In genomic region chr22:42643632-42644421, GRCh38 we compare ENCODE assay signal across 10 cellular contexts. TPM values are rescaled to one million over a fixed set of nuclear protein-coding genes. Genes with fewer than 3 reads are reported as not detected.
DNase-seq lines count a peak whose midpoint lies in the region; ATAC-seq and TF ChIP-seq lines count a peak whose summit lies in the region.
"Had no signal": no experiment of that assay in that cellular context is flagged by ENCODE, and none has a peak within 500 bp of the region (broad histone marks: within the 10 kb centered on the region; RNA-seq: fewer than 3 reads in every experiment).

No MANE protein-coding gene starts in this region.

- peak overlapping the region; percentile 94 for H3K27ac ChIP-seq in left ventricle myocardium inferior (replicated peaks)
- H3K27ac ChIP-seq in endodermal cell (ENCODE audit: low read depth, low read length) = no peak overlapping the region
- peak overlapping the region; percentile 81 to 96 for H3K27ac ChIP-seq in uterus

- H3K4me1 ChIP-seq in left ventricle myocardium inferior (peaks cover 100% of the 10 kb centered on the region), endodermal cell (ENCODE audit: control insufficient read depth, insufficient read depth, low read length) (peaks cover 5% of the 10 kb centered on the region), uterus (peaks cover 12 to 35% of the 10 kb centered on the region in 2 donors)

- H3K9ac ChIP-seq in endodermal cell (ENCODE audit: extremely low read depth, low read length, poor library complexity, severe bottlenecking) = no peak overlapping the region

- H3K4me3 Mint-ChIP-seq in endodermal cell (no peak overlapping the region), osteocyte (ENCODE audit: unreplicated experiment) (peak overlapping the region; percentile 63)
- H3K4me3 Mint-ChIP-seq: stimulated activated naive CD8-positive, alpha-beta T cell treated with anti-CD3 and anti-CD28 coated beads, Interleukin-15, amount 100 ng/mL, for 72 hours had no signal

- DNase-seq in left ventricle myocardium inferior (no peak), Right ventricle myocardium superior (no peak), endodermal cell (no peak), osteocyte (ENCODE audit: extremely low spot score, unreplicated experiment) (no peak), uterus (no peak), NCI-H345 (lab: John Stamatoyannopoulos, UW) (no peak), GM03348 (ENCODE audit: low spot score) (no peak)
- DNase-seq: NCI-H510A treated with DMSO at 0.1 percent for 48 hours; stimulated activated naive CD8-positive, alpha-beta T cell treated with anti-CD3 and anti-CD28 coated beads, Interleukin-15, amount 100 ng/mL, for 72 hours had no signal

- H3K36me3 Mint-ChIP-seq in endodermal cell (ENCODE audit: low read depth) (no peaks in the 10 kb centered on the region), osteocyte (ENCODE audit: unreplicated experiment) (peaks cover 4% of the 10 kb centered on the region)

- no peak for ATAC-seq in Right ventricle myocardium superior (ENCODE audit: poor library complexity)
- ATAC-seq in GM19035 (IDR thresholded peaks at IDR 0.05; ENCODE audit: unreplicated experiment) = no peak
- ATAC-seq: stimulated activated naive CD8-positive, alpha-beta T cell treated with anti-CD3 and anti-CD28 coated beads, Interleukin-15, amount 100 ng/mL, for 72 hours had no signal

- intact Hi-C loops in left ventricle myocardium inferior (cut with micrococcal nuclease) = no loop called here
- intact Hi-C loops in Right ventricle myocardium superior (cut with DNase I) = no loop called here
- intact Hi-C loops in uterus (cut with DNase I; ENCODE audit: low total_unique reads) = no loop called here

- peak overlapping the region; percentile 0 for H3K27ac Mint-ChIP-seq in endodermal cell
- peak overlapping the region; percentile 96 for H3K27ac Mint-ChIP-seq in osteocyte (ENCODE audit: unreplicated experiment)

- H3K4me3 ChIP-seq in left ventricle myocardium inferior = peak overlapping the region; percentile 78
- no peak overlapping the region for H3K4me3 ChIP-seq in endodermal cell (ENCODE audit: low read length)
- H3K4me3 ChIP-seq in uterus = no peak overlapping the region

- WGBS in endodermal cell (ENCODE audit: insufficient coverage in 1 of 2, insufficient read length in 1 of 2), 2 experiments = 93 to 94% methylated on average over 5 to 12 of the region's 14 CpGs

- no peaks in the 10 kb centered on the region for H3K27me3 Mint-ChIP-seq in endodermal cell (ENCODE audit: insufficient read depth)
- no peaks in the 10 kb centered on the region for H3K27me3 Mint-ChIP-seq in osteocyte (ENCODE audit: unreplicated experiment)
- H3K27me3 Mint-ChIP-seq: stimulated activated naive CD8-positive, alpha-beta T cell treated with anti-CD3 and anti-CD28 coated beads, Interleukin-15, amount 100 ng/mL, for 72 hours had no signal

- H3K9me3 Mint-ChIP-seq in endodermal cell (no peaks in the 10 kb centered on the region), osteocyte (ENCODE audit: unreplicated experiment) (no peaks in the 10 kb centered on the region)
- H3K9me3 Mint-ChIP-seq: stimulated activated naive CD8-positive, alpha-beta T cell treated with anti-CD3 and anti-CD28 coated beads, Interleukin-15, amount 100 ng/mL, for 72 hours had no signal

- no peaks in the 10 kb centered on the region for H3K27me3 ChIP-seq in left ventricle myocardium inferior (ENCODE audit: low read depth)
- H3K27me3 ChIP-seq in endodermal cell (ENCODE audit: control insufficient read depth, insufficient read depth, low read length, poor library complexity, severe bottlenecking) = no peaks in the 10 kb centered on the region
- H3K27me3 ChIP-seq in uterus = no peaks in the 10 kb centered on the region

- H3K36me3 ChIP-seq in left ventricle myocardium inferior (no peaks in the 10 kb centered on the region), endodermal cell (ENCODE audit: control insufficient read depth, insufficient read depth, low read length) (no peaks in the 10 kb centered on the region), uterus (no peaks in the 10 kb centered on the region)

- H3K4me1 Mint-ChIP-seq in endodermal cell (peaks cover 33% of the 10 kb centered on the region), osteocyte (ENCODE audit: unreplicated experiment) (peaks cover 90% of the 10 kb centered on the region)

- no peak for TF ChIP-seq POLR2A in uterus (IDR thresholded peaks at IDR 0.05)

- no peaks in the 10 kb centered on the region for H3K9me3 ChIP-seq in left ventricle myocardium inferior (replicated peaks)
- no peaks in the 10 kb centered on the region for H3K9me3 ChIP-seq in endodermal cell (ENCODE audit: control insufficient read depth, low read length)
- no peaks in the 10 kb centered on the region for H3K9me3 ChIP-seq in uterus

- TF ChIP-seq CTCF in left ventricle myocardium inferior (IDR thresholded peaks at IDR 0.05; ENCODE audit: borderline replicate concordance) (no peak), endodermal cell (conservative IDR thresholded peaks at IDR 0.05) (no peak), osteocyte (IDR thresholded peaks at IDR 0.05) (no peak), uterus (IDR thresholded peaks at IDR 0.05) (no peak)

RNA-seq across cellular contexts. Expression of gene ATP5MGL, which starts 3.4 kb away (rescaled TPM):
- total RNA-seq in left ventricle myocardium inferior = 0.38 TPM
- 0.38 TPM for total RNA-seq in Right ventricle myocardium superior
- 1 to 10 TPM in 1 of 2 donors, under 1 TPM in 1; 0.46 to 1.8 TPM for total RNA-seq in endodermal cell
- polyA plus RNA-seq in endodermal cell (2013, experiment 1 of 2) = not detected
- 0.62 TPM for polyA plus RNA-seq in endodermal cell (2013, experiment 2 of 2)
- 0.47 and 1.3 TPM in 2 replicates for total RNA-seq in osteocyte
- total RNA-seq in uterus = under 1 TPM in 1 of 4 donors, not detected in 3; 0.79 TPM

RNA-seq across cellular contexts. Expression of gene CYB5R3, which starts 5.4 kb away (rescaled TPM):
- total RNA-seq in left ventricle myocardium inferior (298 TPM), Right ventricle myocardium superior (216 TPM), endodermal cell (10 to 100 TPM; 89.5 to 92.4 TPM), osteocyte (408 and 430 TPM in 2 replicates), uterus (100 to 1,000 TPM in 1 of 4 donors, 10 to 100 TPM in 3; 34.0 to 225 (median 51.7) TPM)
- polyA plus RNA-seq in endodermal cell (2013, experiment 1 of 2) = 120 TPM
- 109 TPM for polyA plus RNA-seq in endodermal cell (2013, experiment 2 of 2)

RNA-seq across cellular contexts. Expression of gene POLDIP3, which starts 29.1 kb away (rescaled TPM):
- total RNA-seq in left ventricle myocardium inferior (35.2 TPM), Right ventricle myocardium superior (32.1 TPM), endodermal cell (100 to 1,000 TPM in 1 of 2 donors, 10 to 100 TPM in 1; 81.9 to 102 TPM), osteocyte (77.8 and 77.9 TPM in 2 replicates), uterus (10 to 100 TPM; 25.9 to 73.3 (median 39.2) TPM)
- 88.4 TPM for polyA plus RNA-seq in endodermal cell (2013, experiment 1 of 2)
- 78.7 TPM for polyA plus RNA-seq in endodermal cell (2013, experiment 2 of 2)
